Comparison of ENCODE assay signal across 1 cellular context in the genomic region with DNA sequence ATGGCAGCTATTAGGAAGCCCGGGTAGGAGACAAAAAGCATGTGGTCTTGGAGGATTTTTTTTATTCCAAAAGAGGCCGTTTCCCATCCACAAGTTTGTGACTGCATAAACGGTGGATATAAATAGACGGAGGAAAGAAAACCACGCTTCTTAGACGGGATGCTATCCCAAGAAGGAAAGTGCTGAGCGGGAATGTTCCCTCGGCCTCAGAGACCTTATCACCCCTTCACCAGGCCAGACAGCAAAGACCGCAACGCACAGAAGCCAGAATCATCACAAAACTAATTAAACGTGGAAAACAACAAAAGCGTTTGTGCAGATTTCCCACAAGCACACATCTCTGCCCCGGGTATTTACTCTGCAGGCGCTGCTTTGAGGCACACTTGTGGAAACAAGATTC.
TF ChIP-seq lines count a peak whose summit lies in the region.

No MANE protein-coding gene starts in this region.

TF ChIP-seq in IMR-90, 13 proteins besides CTCF, POLR2A, EP300 and RAD21:
- TF ChIP-seq FOS (IDR thresholded peaks at IDR 0.05; ENCODE audit: low read depth, low read length), result no peak
- TF ChIP-seq ELK1 (IDR thresholded peaks at IDR 0.05; ENCODE audit: borderline replicate concordance, low read depth, low read length), result no peak
- TF ChIP-seq MXI1 (IDR thresholded peaks at IDR 0.05; ENCODE audit: borderline replicate concordance, low read depth, low read length), result no peak
- TF ChIP-seq BHLHE40 (IDR thresholded peaks at IDR 0.05; ENCODE audit: low read depth, low read length), result no peak
- TF ChIP-seq MAFK (IDR thresholded peaks at IDR 0.05; ENCODE audit: low read depth, low read length), result no peak
- no peak for TF ChIP-seq CHD1 (IDR thresholded peaks at IDR 0.05; ENCODE audit: low read depth, low read length)
- TF ChIP-seq SMC3 (IDR thresholded peaks at IDR 0.05; ENCODE audit: low read depth, low read length), result no peak
- TF ChIP-seq, protein P1, sequence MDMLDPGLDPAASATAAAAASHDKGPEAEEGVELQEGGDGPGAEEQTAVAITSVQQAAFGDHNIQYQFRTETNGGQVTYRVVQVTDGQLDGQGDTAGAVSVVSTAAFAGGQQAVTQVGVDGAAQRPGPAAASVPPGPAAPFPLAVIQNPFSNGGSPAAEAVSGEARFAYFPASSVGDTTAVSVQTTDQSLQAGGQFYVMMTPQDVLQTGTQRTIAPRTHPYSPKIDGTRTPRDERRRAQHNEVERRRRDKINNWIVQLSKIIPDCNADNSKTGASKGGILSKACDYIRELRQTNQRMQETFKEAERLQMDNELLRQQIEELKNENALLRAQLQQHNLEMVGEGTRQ (IDR thresholded peaks at IDR 0.05; ENCODE audit: low read depth, low read length), result no peak
- TF ChIP-seq RCOR1 (IDR thresholded peaks at IDR 0.05; ENCODE audit: insufficient replicate concordance, low read length), result no peak
- no peak for TF ChIP-seq NFE2L2 (IDR thresholded peaks at IDR 0.05; ENCODE audit: low read depth, low read length)
- TF ChIP-seq MAZ (IDR thresholded peaks at IDR 0.05; ENCODE audit: borderline replicate concordance, low read depth, low read length), result no peak
- TF ChIP-seq RFX5 (IDR thresholded peaks at IDR 0.05; ENCODE audit: low read depth, low read length), result no peak
- no peak for TF ChIP-seq CEBPB (IDR thresholded peaks at IDR 0.05; ENCODE audit: low read depth, low read length)
